Comparison of ENCODE assay signal across 8 cellular contexts in genomic region chr5:154849791-154850201, GRCh38. TPM values are rescaled to one million over a fixed set of nuclear protein-coding genes. Genes with fewer than 3 reads are reported as not detected.
DNase-seq lines count a peak whose midpoint lies in the region; ATAC-seq, FAIRE-seq and TF ChIP-seq lines count a peak whose summit lies in the region.

No MANE protein-coding gene starts in this region.

- no peak overlapping the region for H2BK5ac ChIP-seq in H1 (ENCODE audit: low read depth, low read length)

- TF ChIP-seq RAD21 in H1 (IDR thresholded peaks at IDR 0.05 in 1 of 2, conservative IDR thresholded peaks at IDR 0.05 in 1 of 2; ENCODE audit: low read depth in 2 of 2, low read length in 2 of 2), result no peak

- H3K23ac ChIP-seq in H1 (ENCODE audit: insufficient read length), result no peak overlapping the region

- H2AFZ ChIP-seq in H1 (ENCODE audit: low read length), result no peak overlapping the region

- no peaks in the 10 kb centered on the region for H3K79me2 ChIP-seq in H1 (ENCODE audit: control insufficient read depth in 1 of 2, insufficient read depth in 2 of 2, low read length in 2 of 2)

- H2BK12ac ChIP-seq in H1 (ENCODE audit: low read depth, low read length), result no peak overlapping the region

- no peak overlapping the region for H4K8ac ChIP-seq in H1 (ENCODE audit: extremely low read depth, insufficient read depth, low read length)

- CTCF ChIA-PET in H1 (lab: Charles Lee; ENCODE audit: partially characterized antibody), result interaction anchor here (0.8 to 2.5 kb wide), 4 partner anchors 9 to 160 kb away, joined by 3 to 7 read pairs (median 6); no protein-coding TSS in a partner anchor

- H3K18ac ChIP-seq in H1 (ENCODE audit: extremely low read depth, low read length), result no peak overlapping the region

- H2BK120ac ChIP-seq in H1 (replicated peaks; ENCODE audit: low read depth, low read length), result no peak overlapping the region

- H3K56ac ChIP-seq in H1 (replicated peaks; ENCODE audit: insufficient read length, low read depth, low read length), result no peak overlapping the region

- no peak overlapping the region for H3K4ac ChIP-seq in H1 (replicated peaks; ENCODE audit: insufficient read length, low read depth, low read length)

- no peak overlapping the region for H2BK15ac ChIP-seq in H1 (ENCODE audit: low read length)

- H3K23me2 ChIP-seq in H1 (ENCODE audit: low read depth, low read length), result no peaks in the 10 kb centered on the region

- WGBS in H1 (ENCODE audit: extremely low coverage in 1 of 2, insufficient coverage in 1 of 2, insufficient read length in 1 of 2, insufficient replicate concordance in 2 of 2, low coverage in 1 of 2, low lambda C conversion rate in 2 of 2, missing lambda C conversion rate in 1 of 2), 2 experiments, result 82% methylated on average over 2 of the region's 2 CpGs; no CpG with 5 or more reads in 1 of the 2 experiments
- WGBS in mesodermal cell (ENCODE audit: insufficient coverage in 2 of 2), 2 experiments, result 90 to 92% methylated on average over 2 of the region's 2 CpGs
- 19 to 31% methylated on average over 2 of the region's 2 CpGs for WGBS in transverse colon (ENCODE audit: low coverage in 1 of 2), 2 donors

- no peak overlapping the region for H3K27ac ChIP-seq in H1 (ENCODE audit: low read depth, low read length)
- peak overlapping the region; percentile 90 for H3K27ac ChIP-seq in mesodermal cell (ENCODE audit: low read depth, low read length, severe bottlenecking)
- H3K27ac ChIP-seq in transverse colon, result peak overlapping the region; percentile 80 to 90 (median 84)

- no peak overlapping the region for H4K91ac ChIP-seq in H1 (replicated peaks; ENCODE audit: insufficient read length, low read length)

- no peak for FAIRE-seq in H1 (lab: Jason Lieb, UNC)

- TF ChIP-seq CTCF in H1 (IDR thresholded peaks at IDR 0.05; ENCODE audit: control extremely low read depth in 1 of 3, insufficient read depth in 1 of 3, low read depth in 1 of 3, low read length in 3 of 3) (no peak), transverse colon (IDR thresholded peaks at IDR 0.05) (no peak)

- peak overlapping the region; percentile 52 to 90 for H3K4me2 ChIP-seq in H1 (ENCODE audit: insufficient read depth in 1 of 2, low read depth in 2 of 2, low read length in 2 of 2)

- H3K27me3 ChIP-seq in H1 (replicated peaks in 1 of 4; ENCODE audit: control insufficient read depth in 3 of 4, extremely low read depth in 1 of 4, insufficient read depth in 3 of 4, low read length in 3 of 4) (no peaks in the 10 kb centered on the region), transverse colon (no peaks in the 10 kb centered on the region)

- H3K36me3 ChIP-seq in H1 (ENCODE audit: control insufficient read depth in 2 of 4, insufficient read depth in 4 of 4, low read length in 3 of 4) (no peaks in the 10 kb centered on the region; a peak in 2 of 8 replicates), mesodermal cell (ENCODE audit: control insufficient read depth, insufficient read depth, low read length) (no peaks in the 10 kb centered on the region), transverse colon (no peaks in the 10 kb centered on the region)

- H3K9me3 ChIP-seq in H1 (ENCODE audit: insufficient read depth in 2 of 2, low read depth in 1 of 2, low read length in 1 of 2) (no peaks in the 10 kb centered on the region), mesodermal cell (ENCODE audit: control insufficient read depth, low read length) (no peaks in the 10 kb centered on the region), transverse colon (no peaks in the 10 kb centered on the region)

- H4K5ac ChIP-seq in H1 (ENCODE audit: insufficient read length, low read depth, low read length), result no peak overlapping the region

- H3K79me1 ChIP-seq in H1 (ENCODE audit: low read depth, low read length), result no peaks in the 10 kb centered on the region

- H2AK5ac ChIP-seq in H1 (ENCODE audit: low read depth, low read length), result no peak overlapping the region

- peak; percentile 9 for DNase-seq in NOMO-1 treated with DMSO at 0.1 percent for 48 hours (lab: John Stamatoyannopoulos, UW; ENCODE audit: unreplicated experiment)
- no peak for DNase-seq in NOMO-1 treated with dmso at 0.1 percent for 144 hours (lab: John Stamatoyannopoulos, UW; ENCODE audit: unreplicated experiment)
- DNase-seq in H1 (ENCODE audit: low read depth in 1 of 2, low spot score in 2 of 2), result no peak
- DNase-seq in transverse colon, result no peak
- DNase-seq in stimulated activated CD4-positive, alpha-beta T cell treated with anti-CD3 and anti-CD28 coated beads, Interleukin-4, amount 100 ng/mL, for 4 hours, result no peak

- in situ Hi-C loops in transverse colon (cut with MboI; ENCODE audit: low pct_ligation_motif_present in 1 of 4, low pct_unique_long_range_greater_than_20kb in 1 of 4, low sequenced_read_pairs in 3 of 4), result loop anchor here in 1 of 4 donors (10.0 kb wide), 1 partner anchor 95 kb away; the partner anchor contains the start of gene LARP1

- H3K4me1 ChIP-seq in H1 (replicated peaks in 1 of 4; ENCODE audit: control insufficient read depth in 3 of 4, insufficient read depth in 4 of 4, low read length in 3 of 4) (peaks cover 0 to 7% (median 4%) of the 10 kb centered on the region in 4 experiments; a peak in 5 of 7 replicates), mesodermal cell (ENCODE audit: control insufficient read depth, insufficient read depth, low read length, poor library complexity, severe bottlenecking) (peaks cover 24% of the 10 kb centered on the region), transverse colon (peaks cover 0 to 19% (median 7%) of the 10 kb centered on the region in 4 donors)

- POLR2A ChIA-PET in H1 (lab: Charles Lee; ENCODE audit: partially characterized antibody), result interaction anchor here (0.7 to 3.2 kb wide), 8 partner anchors 9 to 277 kb away, joined by 3 to 12 read pairs (median 4); partner anchors contain the start of gene CNOT8

- ATAC-seq in GM21786 (IDR thresholded peaks at IDR 0.05; ENCODE audit: unreplicated experiment) (no peak), HG03039 (IDR thresholded peaks at IDR 0.05; ENCODE audit: unreplicated experiment) (no peak)

- H3K9ac ChIP-seq in H1 (replicated peaks in 1 of 4; ENCODE audit: extremely low read depth in 1 of 4, low read depth in 3 of 4, low read length in 3 of 4), result peak overlapping the region in 2 of 4 experiments; percentile 52 to 73; a peak in 2 of 7 replicates

- TF ChIP-seq POLR2A in H1 (IDR thresholded peaks at IDR 0.05; ENCODE audit: control extremely low read depth in 1 of 2, low read depth in 2 of 2, low read length in 2 of 2) (no peak), transverse colon (IDR thresholded peaks at IDR 0.05) (no peak)

- no peak for TF ChIP-seq EP300 in H1 (IDR thresholded peaks at IDR 0.05; ENCODE audit: borderline replicate concordance in 1 of 2, low read depth in 2 of 2, low read length in 2 of 2)
- TF ChIP-seq EP300 in transverse colon (IDR thresholded peaks at IDR 0.05; ENCODE audit: low read depth), result no peak

- H3K4me3 ChIP-seq in H1 (ENCODE audit: extremely low read depth in 1 of 4, insufficient read depth in 2 of 4, low read depth in 3 of 4, low read length in 4 of 4), result peak overlapping the region; percentile 26 to 62 (median 55); a peak in 5 of 8 replicates
- peak overlapping the region; percentile 46 for H3K4me3 ChIP-seq in mesodermal cell (ENCODE audit: extremely low read depth, insufficient read depth, low read length, poor library complexity, severe bottlenecking)
- peak overlapping the region; percentile 29 to 61 (median 42) for H3K4me3 ChIP-seq in transverse colon

- H3K14ac ChIP-seq in H1 (ENCODE audit: insufficient read length), result no peak overlapping the region

- no peaks in the 10 kb centered on the region for H4K20me1 ChIP-seq in H1 (replicated peaks in 1 of 2; ENCODE audit: control insufficient read depth in 1 of 2, insufficient read depth in 2 of 2, low read length in 2 of 2)

- no peak overlapping the region for H2BK20ac ChIP-seq in H1 (ENCODE audit: low read length)

- intact Hi-C loops in transverse colon (cut with DNase I; ENCODE audit: low total_unique reads), result no loop called here

TF ChIP-seq in H1, 55 proteins besides CTCF, POLR2A, EP300 and RAD21 (continues in another document):
- TF ChIP-seq GTF2F1 (IDR thresholded peaks at IDR 0.05; ENCODE audit: borderline replicate concordance, low read depth, low read length) (no peak), HDAC6 (IDR thresholded peaks at IDR 0.05; ENCODE audit: low read depth, low read length) (no peak), CBX8 (IDR thresholded peaks at IDR 0.05; ENCODE audit: borderline replicate concordance, low read depth, low read length) (no peak), SIX5 (IDR thresholded peaks at IDR 0.05; ENCODE audit: low read depth, low read length) (no peak), TBP (IDR thresholded peaks at IDR 0.05; ENCODE audit: low read depth, low read length) (no peak), SUZ12 (IDR thresholded peaks at IDR 0.05; ENCODE audit: low read length) (no peak), RBBP5 (IDR thresholded peaks at IDR 0.05; ENCODE audit: borderline replicate concordance, low read depth, low read length) (no peak), SIRT6 (IDR thresholded peaks at IDR 0.05; ENCODE audit: low read length) (no peak)

RNA-seq across cellular contexts. Expression of gene FAXDC2, which starts 0.6 kb away (rescaled TPM):
- total RNA-seq in H1 (2021; fragmentation: NEBNext Ultra II Directional; extraction: Animal tissue kit (Norgen Biotek cat#: 25700)), result 3.7 and 4.8 TPM in 2 replicates
- 5.9 and 8.1 TPM in 2 replicates for polyA plus RNA-seq in H1 (2011; rRNA removed)
- polyA plus RNA-seq in H1 (2011; cell fraction: cytosol; rRNA removed), result 6.0 TPM
- 10.1 TPM for polyA plus RNA-seq in H1 (2011; cell fraction: nucleus; rRNA removed)
- polyA plus RNA-seq in H1 (2012, experiment 1 of 2), result 4.3 to 6.8 TPM (median 5.7 TPM) in 4 replicates
- 2.8 TPM for polyA plus RNA-seq in H1 (2012, experiment 2 of 2)
- polyA plus RNA-seq in H1 (2013, experiment 1 of 2), result 5.7 TPM
- polyA plus RNA-seq in H1 (2013, experiment 2 of 2), result 5.5 TPM
- 13.6 and 13.8 TPM in 2 replicates for polyA minus RNA-seq in H1 (2011; rRNA and poly(A)+ RNA removed)
- polyA minus RNA-seq in H1 (2011; cell fraction: cytosol; rRNA and poly(A)+ RNA removed), result 4.0 TPM
- 12.7 TPM for polyA minus RNA-seq in H1 (2011; cell fraction: nucleus; rRNA and poly(A)+ RNA removed)
- 30.1 TPM for polyA plus RNA-seq in mesodermal cell (2013, experiment 1 of 2)
- 23.6 TPM for polyA plus RNA-seq in mesodermal cell (2013, experiment 2 of 2)
- total RNA-seq in transverse colon, result 10 to 100 TPM; 10.3 to 54.8 (median 27.4) TPM

RNA-seq across cellular contexts. Expression of gene CNOT8, which starts 8.6 kb away (rescaled TPM):
- total RNA-seq in H1 (2021; fragmentation: NEBNext Ultra II Directional; extraction: Animal tissue kit (Norgen Biotek cat#: 25700)), result 53.6 and 62.9 TPM in 2 replicates
- polyA plus RNA-seq in H1 (2011; rRNA removed), result 36.4 and 37.6 TPM in 2 replicates
- polyA plus RNA-seq in H1 (2011; cell fraction: cytosol; rRNA removed), result 47.5 TPM
- 28.9 TPM for polyA plus RNA-seq in H1 (2011; cell fraction: nucleus; rRNA removed)
- polyA plus RNA-seq in H1 (2012, experiment 1 of 2), result 45.7 to 64.1 TPM (median 53.5 TPM) in 4 replicates
- 4.9 TPM for polyA plus RNA-seq in H1 (2012, experiment 2 of 2)
- polyA plus RNA-seq in H1 (2013, experiment 1 of 2), result 32.2 TPM
- 35.9 TPM for polyA plus RNA-seq in H1 (2013, experiment 2 of 2)
- polyA minus RNA-seq in H1 (2011; rRNA and poly(A)+ RNA removed), result 50.2 and 54.6 TPM in 2 replicates
- 33.5 TPM for polyA minus RNA-seq in H1 (2011; cell fraction: cytosol; rRNA and poly(A)+ RNA removed)
- polyA minus RNA-seq in H1 (2011; cell fraction: nucleus; rRNA and poly(A)+ RNA removed), result 20.8 TPM
- polyA plus RNA-seq in mesodermal cell (2013, experiment 1 of 2), result 77.7 TPM
- polyA plus RNA-seq in mesodermal cell (2013, experiment 2 of 2), result 69.0 TPM
- 10 to 100 TPM; 64.3 to 97.3 (median 78.9) TPM for total RNA-seq in transverse colon
